Comparison of ENCODE assay signal across 10 cellular contexts in the genomic region with DNA sequence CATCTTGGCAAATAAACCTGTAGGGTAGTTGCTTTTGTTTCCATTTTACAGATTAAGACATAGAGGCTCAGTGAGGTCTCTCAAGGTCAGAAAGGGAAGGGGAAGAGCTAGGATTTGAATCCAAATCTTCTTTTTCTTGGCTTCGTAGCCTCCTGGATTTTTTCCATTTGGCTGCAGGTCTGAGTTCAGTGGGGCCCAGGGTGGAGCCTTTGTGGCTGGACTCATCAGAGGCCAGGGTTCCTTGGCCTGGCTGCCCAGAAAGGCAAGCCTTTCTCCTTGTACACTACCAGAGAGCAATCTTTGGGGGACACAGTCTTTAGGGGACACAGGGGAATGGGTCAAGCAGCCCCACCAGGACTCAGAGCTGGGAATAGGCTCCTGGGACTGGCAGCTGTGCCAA. TPM values are rescaled to one million over a fixed set of nuclear protein-coding genes. Genes with fewer than 3 reads are reported as not detected.
DNase-seq lines count a peak whose midpoint lies in the region; ATAC-seq, FAIRE-seq and TF ChIP-seq lines count a peak whose summit lies in the region.
"Had no signal": no experiment of that assay in that cellular context is flagged by ENCODE, and none has a peak within 500 bp of the region (broad histone marks: within the 10 kb centered on the region; RNA-seq: fewer than 3 reads in every experiment).

No MANE protein-coding gene starts in this region.

- H3K9ac ChIP-seq in GM23248: no peak overlapping the region

- no peak overlapping the region for H3K4me2 ChIP-seq in GM23248 (ENCODE audit: unreplicated experiment)

- ATAC-seq in activated T-helper 17 cell treated with anti-CD3 and anti-CD28 coated beads, Interleukin-2, amount 50 U/mL, for 72 hours (replicated peaks): no peak
- ATAC-seq in heart left ventricle (peak; percentile 11 to 42 (median 30)), GM21390 (IDR thresholded peaks at IDR 0.05; ENCODE audit: unreplicated experiment) (no peak)
- no peak for ATAC-seq in stimulated activated naive B cell treated with anti-CD40 and anti-IgM and Interleukin-4, amounts not matched to agents 10 μg/mL and 1 μg/mL and 100 μg/mL, for 72 hours (replicated peaks)

- H3K27ac Mint-ChIP-seq in activated T-helper 17 cell treated with anti-CD3 and anti-CD28 coated beads, Interleukin-2, amount 50 U/mL, for 72 hours: peak overlapping the region; percentile 86
- peak overlapping the region; percentile 77 for H3K27ac Mint-ChIP-seq in stimulated activated naive B cell treated with anti-CD40 and anti-IgM and Interleukin-4, amounts not matched to agents 10 μg/mL and 1 μg/mL and 100 μg/mL, for 72 hours

- no peaks in the 10 kb centered on the region for H4K20me1 ChIP-seq in GM23248 (ENCODE audit: insufficient read depth)

- intact Hi-C loops in heart left ventricle (cut with DNase I): loop anchor here in 9 of 10 donors (2.0 to 10.0 kb wide), 9 partner anchors 60 to 180 kb away; a partner anchor contains a TSS

- DNase-seq in GM23248 (no peak), heart left ventricle (peak in 2 of 5 donors; percentile 46 to 65), frontal cortex (ENCODE audit: low spot score in 2 of 2) (no peak), NCI-H146 (lab: John Stamatoyannopoulos, UW) (no peak), hypothalamus (lab: John Stamatoyannopoulos, UW) (no peak)
- no peak for DNase-seq in stimulated activated naive B cell treated with anti-CD40 and anti-IgM and Interleukin-4, amounts not matched to agents 10 μg/mL and 1 μg/mL and 100 μg/mL, for 72 hours

- peak overlapping the region; percentile 45 for H2AFZ ChIP-seq in GM23248

- in situ Hi-C loops in GM23248 (cut with MboI): no loop called here

- H3K4me1 Mint-ChIP-seq in activated T-helper 17 cell treated with anti-CD3 and anti-CD28 coated beads, Interleukin-2, amount 50 U/mL, for 72 hours: peaks cover 40% of the 10 kb centered on the region
- peaks cover 47 to 60% of the 10 kb centered on the region in 2 donors for H3K4me1 Mint-ChIP-seq in stimulated activated naive B cell treated with anti-CD40 and anti-IgM and Interleukin-4, amounts not matched to agents 10 μg/mL and 1 μg/mL and 100 μg/mL, for 72 hours

- no peak for TF ChIP-seq POLR2A in heart left ventricle (IDR thresholded peaks at IDR 0.05)

- peaks cover 32% of the 10 kb centered on the region for H3F3A ChIP-seq in GM23248 (ENCODE audit: insufficient read depth)

- H3K4me3 ChIP-seq in GM23248 (no peak overlapping the region), heart left ventricle (no peak overlapping the region)
- H3K4me3 ChIP-seq: mucosa of descending colon, SK-N-MC had no signal

- peak overlapping the region; percentile 63 for H3K4me3 Mint-ChIP-seq in activated T-helper 17 cell treated with anti-CD3 and anti-CD28 coated beads, Interleukin-2, amount 50 U/mL, for 72 hours
- H3K4me3 Mint-ChIP-seq in stimulated activated naive B cell treated with anti-CD40 and anti-IgM and Interleukin-4, amounts not matched to agents 10 μg/mL and 1 μg/mL and 100 μg/mL, for 72 hours: no peak overlapping the region

- no peaks in the 10 kb centered on the region for H3K36me3 Mint-ChIP-seq in activated T-helper 17 cell treated with anti-CD3 and anti-CD28 coated beads, Interleukin-2, amount 50 U/mL, for 72 hours (ENCODE audit: low read depth)
- no peaks in the 10 kb centered on the region for H3K36me3 Mint-ChIP-seq in stimulated activated naive B cell treated with anti-CD40 and anti-IgM and Interleukin-4, amounts not matched to agents 10 μg/mL and 1 μg/mL and 100 μg/mL, for 72 hours

- no peaks in the 10 kb centered on the region for H3K27me3 ChIP-seq in GM23248 (replicated peaks; ENCODE audit: insufficient read depth)
- H3K27me3 ChIP-seq in heart left ventricle: no peaks in the 10 kb centered on the region

- no peaks in the 10 kb centered on the region for H3K9me2 ChIP-seq in GM23248 (ENCODE audit: insufficient read depth)

- H3K27me3 Mint-ChIP-seq in activated T-helper 17 cell treated with anti-CD3 and anti-CD28 coated beads, Interleukin-2, amount 50 U/mL, for 72 hours: no peaks in the 10 kb centered on the region
- H3K27me3 Mint-ChIP-seq in stimulated activated naive B cell treated with anti-CD40 and anti-IgM and Interleukin-4, amounts not matched to agents 10 μg/mL and 1 μg/mL and 100 μg/mL, for 72 hours: no peaks in the 10 kb centered on the region

- H3K4me1 ChIP-seq in GM23248 (ENCODE audit: insufficient read depth) (peaks cover 49% of the 10 kb centered on the region), heart left ventricle (peaks cover 5 to 59% (median 32%) of the 10 kb centered on the region in 12 donors)

- H3K36me3 ChIP-seq in GM23248 (ENCODE audit: low read depth): no peaks in the 10 kb centered on the region
- H3K36me3 ChIP-seq in heart left ventricle: no peaks in the 10 kb centered on the region

- H3K9me3 Mint-ChIP-seq in activated T-helper 17 cell treated with anti-CD3 and anti-CD28 coated beads, Interleukin-2, amount 50 U/mL, for 72 hours: no peaks in the 10 kb centered on the region
- H3K9me3 Mint-ChIP-seq in stimulated activated naive B cell treated with anti-CD40 and anti-IgM and Interleukin-4, amounts not matched to agents 10 μg/mL and 1 μg/mL and 100 μg/mL, for 72 hours: no peaks in the 10 kb centered on the region

- H3K9me3 ChIP-seq in GM23248 (ENCODE audit: low read depth) (no peaks in the 10 kb centered on the region), heart left ventricle (no peaks in the 10 kb centered on the region)
- H3K9me3 ChIP-seq: mucosa of descending colon had no signal

- H3K79me2 ChIP-seq in GM23248 (ENCODE audit: insufficient read depth): no peaks in the 10 kb centered on the region

- no peak overlapping the region; the same call in 1 of the 2 replicates for H3K27ac ChIP-seq in GM23248
- H3K27ac ChIP-seq in heart left ventricle: peak overlapping the region in 11 of 12 donors; percentile 23 to 98 (median 76)

- 79 to 85% methylated on average over 1 of the region's 1 CpG for WGBS in GM23248 (ENCODE audit: low coverage in 1 of 2, low lambda C conversion rate in 2 of 2, missing lambda C conversion rate in 2 of 2), 2 experiments
- WGBS in heart left ventricle, 4 donors: 61 to 84% (median 76%) methylated on average over 1 of the region's 1 CpG

- FAIRE-seq in frontal cortex (lab: Jason Lieb, UNC): no peak

- TF ChIP-seq CTCF in heart left ventricle (IDR thresholded peaks at IDR 0.05): no peak

RNA-seq across cellular contexts. Expression of a gene that starts 10.5 kb away (rescaled TPM):
- 0.38 and 0.54 TPM in 2 replicates for total RNA-seq in GM23248 (2014; rRNA removed; shearing (Covaris generic))
- 0.54 and 0.75 TPM in 2 replicates for polyA plus RNA-seq in GM23248 (2016; fragmentation: Nextera tagmentation; extraction: Ambion mirVana)
- 100 to 1,000 TPM in 1 of 2 donors, 10 to 100 TPM in 1; 71.4 to 164 TPM for total RNA-seq in activated T-helper 17 cell treated with anti-CD3 and anti-CD28 coated beads, Interleukin-2, amount 50 U/mL, for 72 hours
- total RNA-seq in heart left ventricle: 1 to 10 TPM in 7 of 9 donors, under 1 TPM in 2; 0.93 to 7.8 (median 1.8) TPM
- 1 to 10 TPM; 1.7 to 2.4 TPM for polyA plus RNA-seq in heart left ventricle
- 1.6 TPM for total RNA-seq in frontal cortex

Comparison
In these comparisons a context has a peak if more than half of its experiments do, and no peak if none do; other contexts are left out.
1. ATAC-seq: peak in heart left ventricle (4 of 4); none in activated T-helper 17 cell treated with anti-CD3 and anti-CD28 coated beads, Interleukin-2, amount 50 U/mL, for 72 hours (single experiment), stimulated activated naive B cell treated with anti-CD40 and anti-IgM and Interleukin-4, amounts not matched to agents 10 μg/mL and 1 μg/mL and 100 μg/mL, for 72 hours (0 of 2) and GM21390 (single experiment).
2. RNA of a gene that starts 10.5 kb away (total RNA-seq): 71.4 to 164 TPM in activated T-helper 17 cell treated with anti-CD3 and anti-CD28 coated beads, Interleukin-2, amount 50 U/mL, for 72 hours; 0.93 to 7.8 TPM in heart left ventricle, 1.6 TPM in frontal cortex (single experiment) and 0.38 to 0.54 TPM in GM23248; every median in the first group is over 4 times any median in the second.